19 cellular contexts compared by ENCODE assay signal in the genomic region with DNA sequence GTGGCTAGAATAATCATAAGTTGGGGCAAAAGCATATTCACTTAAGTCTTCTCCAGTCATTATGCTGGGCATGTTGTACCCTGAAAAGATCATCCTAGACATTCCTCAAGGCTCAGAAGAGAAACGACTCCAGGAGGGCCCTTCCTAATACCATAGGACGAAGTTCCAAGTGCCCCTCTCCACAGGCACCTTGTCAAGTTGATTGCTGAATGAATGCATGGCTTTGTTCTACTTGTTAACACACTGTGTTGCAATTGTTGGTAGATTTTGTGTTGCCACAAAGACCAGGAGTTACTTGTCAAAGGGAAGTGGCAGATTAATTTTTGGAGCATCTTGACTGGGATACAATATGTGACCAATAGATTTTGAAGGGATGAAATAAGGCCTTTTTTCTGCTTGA.
DNase-seq lines count a peak whose midpoint lies in the region; ATAC-seq, FAIRE-seq and TF ChIP-seq lines count a peak whose summit lies in the region.
"Had no signal": no experiment of that assay in that cellular context is flagged by ENCODE, and none has a peak within 500 bp of the region (broad histone marks: within the 10 kb centered on the region; RNA-seq: fewer than 3 reads in every experiment).

No MANE protein-coding gene starts in this region.

- no TSS peak for BruUV-seq in A673 (replicated peaks; lab: Mats Ljungman, UMichigan)

- H3K36me3 ChIP-seq in A673 (ENCODE audit: insufficient read depth, low read length, poor library complexity, severe bottlenecking) (no peaks in the 10 kb centered on the region), ectodermal cell (ENCODE audit: control insufficient read depth, insufficient read depth, low read length) (no peaks in the 10 kb centered on the region), keratinocyte (ENCODE audit: control insufficient read depth in 2 of 2, extremely low read depth in 1 of 2, insufficient read depth in 2 of 2, low read length in 2 of 2) (no peaks in the 10 kb centered on the region)
- H3K36me3 ChIP-seq: MG63, SJCRH30 had no signal

- POLR2A ChIA-PET in A673 (lab: Charles Lee; ENCODE audit: low non-redundant PET), result no interaction called here

- no peak overlapping the region for H3K4me3 ChIP-seq in A673 (ENCODE audit: low read depth, low read length, poor library complexity, severe bottlenecking)
- H3K4me3 ChIP-seq in ectodermal cell (ENCODE audit: insufficient read depth, low read depth, low read length), result no peak overlapping the region
- no peak overlapping the region for H3K4me3 ChIP-seq in keratinocyte (ENCODE audit: control insufficient read depth in 2 of 3, extremely low read depth in 1 of 3, insufficient read depth in 2 of 3, low read depth in 1 of 3, low read length in 3 of 3)
- H3K4me3 ChIP-seq: A549, MG63, SJCRH30 had no signal

- intact Hi-C loops in A673 (cut with micrococcal nuclease; ENCODE audit: unreplicated experiment), result no loop called here

- H3K27ac ChIP-seq in A673 (ENCODE audit: low read depth, low read length, poor library complexity, severe bottlenecking) (no peak overlapping the region), H9 (ENCODE audit: insufficient read length, low read depth, low read length) (no peak overlapping the region), ectodermal cell (ENCODE audit: insufficient read depth, low read depth, low read length, poor library complexity, severe bottlenecking) (peak overlapping the region; percentile 3), keratinocyte (ENCODE audit: control insufficient read depth, insufficient read depth, low read length) (no peak overlapping the region)
- H3K27ac ChIP-seq: A549, C4-2B, SJCRH30 had no signal

- peak; percentile 51 for FAIRE-seq in keratinocyte (lab: Jason Lieb, UNC)
- FAIRE-seq: A549 had no signal

- H3K9me3 Mint-ChIP-seq in H9, result peaks cover 4 to 8% of the 10 kb centered on the region in 2 experiments; a peak in 3 of 5 replicates

- H2BK12ac ChIP-seq in H9 (ENCODE audit: insufficient read length, low read depth, low read length), result no peak overlapping the region

- no peak overlapping the region for H4K91ac ChIP-seq in H9 (ENCODE audit: insufficient read length, low read depth, low read length)

- no peak overlapping the region for H3K4me3 Mint-ChIP-seq in H9

- no peak overlapping the region for H4K8ac ChIP-seq in H9 (replicated peaks; ENCODE audit: insufficient read length, low read depth, low read length)

- no peak overlapping the region for H3K23ac ChIP-seq in H9 (ENCODE audit: insufficient read length, low read depth, low read length)

- H2AK5ac ChIP-seq in H9 (ENCODE audit: insufficient read length, low read length), result no peak overlapping the region

- no peak overlapping the region for H3K9ac ChIP-seq in H9 (ENCODE audit: extremely low read depth, insufficient read length, low read length)
- H3K9ac ChIP-seq in keratinocyte (ENCODE audit: control insufficient read depth, extremely low read depth, insufficient read depth, low read length), result no peak overlapping the region

- H3K9me3 ChIP-seq in A673 (ENCODE audit: low read depth, low read length, poor library complexity, severe bottlenecking) (no peaks in the 10 kb centered on the region), H9 (ENCODE audit: control insufficient read depth, low read depth, low read length) (no peaks in the 10 kb centered on the region), ectodermal cell (ENCODE audit: control insufficient read depth, low read length) (no peaks in the 10 kb centered on the region), keratinocyte (ENCODE audit: control insufficient read depth, low read depth, low read length) (no peaks in the 10 kb centered on the region)
- H3K9me3 ChIP-seq: A549, MG63, SJCRH30 had no signal

- H3K36me3 Mint-ChIP-seq in H9 (ENCODE audit: insufficient read depth in 1 of 3, low read depth in 3 of 3), result peaks cover 0 to 2% (median 0%) of the 10 kb centered on the region in 3 experiments; a peak in 1 of 7 replicates

- H3K79me1 ChIP-seq in H9 (ENCODE audit: insufficient read depth, low read depth, low read length, poor library complexity, severe bottlenecking), result no peaks in the 10 kb centered on the region

- H4K20me1 ChIP-seq in H9 (ENCODE audit: control insufficient read depth, insufficient read depth, insufficient read length), result no peaks in the 10 kb centered on the region
- H4K20me1 ChIP-seq in keratinocyte (ENCODE audit: control insufficient read depth, extremely low read depth, insufficient read depth, low read length), result no peaks in the 10 kb centered on the region

- no peak overlapping the region for H3K14ac ChIP-seq in H9 (ENCODE audit: insufficient read depth, low read length)

- no CpG with 5 or more reads among the region's 2 CpGs for WGBS in H9 (ENCODE audit: extremely low coverage, insufficient read length, low lambda C conversion rate)
- WGBS in ectodermal cell, 2 experiments, result 0 to 2% methylated on average over 2 of the region's 2 CpGs

- no peak overlapping the region for H3K56ac ChIP-seq in H9 (ENCODE audit: insufficient read length, low read depth, low read length)

- H2BK120ac ChIP-seq in H9 (ENCODE audit: low read depth, low read length, poor library complexity, severe bottlenecking), result no peak overlapping the region

- CTCF ChIA-PET in A673 (lab: Charles Lee), result no interaction called here

- no peak overlapping the region for H3K4me2 ChIP-seq in H9 (ENCODE audit: insufficient read depth, insufficient read length, low read length)
- H3K4me2 ChIP-seq in keratinocyte (ENCODE audit: control insufficient read depth, extremely low read depth, insufficient read depth, low read depth, low read length), result no peak overlapping the region
- H3K4me2 ChIP-seq: A549 had no signal

- H3K27ac Mint-ChIP-seq in H9, result no peak overlapping the region; a peak in 2 of 7 replicates

- no peaks in the 10 kb centered on the region for H3K9me1 ChIP-seq in keratinocyte (ENCODE audit: control insufficient read depth, extremely low read depth, insufficient read depth, low read length)

- DNase-seq in A673 (ENCODE audit: low spot score) (peak; percentile 22), H9 (peak; percentile 38), keratinocyte (ENCODE audit: low read depth, low spot score) (no peak), activated gamma-delta T cell treated with Interleukin-2 at 50 U/mL for 16 hours (no peak), NCI-H1694 treated with DMSO at 0.1 percent for 48 hours (lab: John Stamatoyannopoulos, UW) (no peak)
- DNase-seq: DMS 273 treated with DMSO at 0.1 percent for 48 hours, GF-D8, HCEC 1CT, IMR-90, Karpas-422, MG63, NCI-H2107, PC-3 had no signal

- H3K79me2 ChIP-seq in H9 (ENCODE audit: insufficient read depth, low read length) (no peaks in the 10 kb centered on the region), keratinocyte (ENCODE audit: control insufficient read depth, insufficient read depth, low read length) (no peaks in the 10 kb centered on the region)

- ATAC-seq in HG02798 (IDR thresholded peaks at IDR 0.05; ENCODE audit: poor library complexity, unreplicated experiment) (no peak), GM21367 (IDR thresholded peaks at IDR 0.05; ENCODE audit: unreplicated experiment) (no peak)
- ATAC-seq: A549, PC-3 had no signal

- H3K27me3 Mint-ChIP-seq in H9 (ENCODE audit: low read depth), result peaks cover 20% of the 10 kb centered on the region

- no peak overlapping the region for H2BK20ac ChIP-seq in H9 (ENCODE audit: low read depth, low read length, poor library complexity, severe bottlenecking)

- H3K18ac ChIP-seq in H9 (ENCODE audit: insufficient read length, low read depth, low read length), result no peak overlapping the region

- H3K4ac ChIP-seq in H9 (ENCODE audit: low read depth, low read length), result no peak overlapping the region

- no peak overlapping the region for H2AFZ ChIP-seq in H9 (ENCODE audit: low read length)
- no peak overlapping the region for H2AFZ ChIP-seq in keratinocyte (ENCODE audit: control insufficient read depth, low read length)

- H2BK5ac ChIP-seq in H9 (ENCODE audit: insufficient read length, low read length), result no peak overlapping the region

- TF ChIP-seq CTCF in A673 (conservative IDR thresholded peaks at IDR 0.05; ENCODE audit: low read depth, low read length), result no peak
- TF ChIP-seq CTCF in H9 (conservative IDR thresholded peaks at IDR 0.05), result no peak
- TF ChIP-seq CTCF in keratinocyte (optimal IDR thresholded peaks at IDR 0.05 in 1 of 3, IDR thresholded peaks at IDR 0.05 in 1 of 3, conservative IDR thresholded peaks at IDR 0.05 in 1 of 3; ENCODE audit: extremely low read depth in 1 of 3, insufficient read depth in 2 of 3, low read length in 3 of 3), result no peak

- dilution Hi-C loops in keratinocyte (cut with MboI; ENCODE audit: extremely low pct_ligation_motif_present, low sequenced_read_pairs), result no loop called here

- H4K5ac ChIP-seq in H9 (ENCODE audit: insufficient read length, low read depth, low read length), result no peak overlapping the region

- no peak overlapping the region for H3T11ph ChIP-seq in H9 (ENCODE audit: low read length)

- no peaks in the 10 kb centered on the region for H3K23me2 ChIP-seq in H9 (ENCODE audit: insufficient read length, low read depth, low read length, poor library complexity, severe bottlenecking)

- peaks cover 13 to 16% of the 10 kb centered on the region in 2 experiments for H3K4me1 Mint-ChIP-seq in H9

- H3K27me3 ChIP-seq in A673 (replicated peaks; ENCODE audit: insufficient read depth, low read depth, low read length, poor library complexity), result no peaks in the 10 kb centered on the region
- H3K27me3 ChIP-seq in H9 (ENCODE audit: insufficient read depth, low read length), result no peaks in the 10 kb centered on the region
- H3K27me3 ChIP-seq in ectodermal cell (ENCODE audit: control insufficient read depth, insufficient read depth, low read length, poor library complexity, severe bottlenecking), result no peaks in the 10 kb centered on the region
- no peaks in the 10 kb centered on the region for H3K27me3 ChIP-seq in keratinocyte (ENCODE audit: control insufficient read depth, extremely low read depth, insufficient read depth, low read length)
- H3K27me3 ChIP-seq: MG63, SJCRH30 had no signal

- H3K4me1 ChIP-seq in A673 (ENCODE audit: insufficient read depth, low read length, poor library complexity, severe bottlenecking) (no peaks in the 10 kb centered on the region), H9 (ENCODE audit: insufficient read depth, low read length) (0 out of 2 replicates have a peak, but pooled peaks cover 2% of the 10 kb centered on the region), ectodermal cell (ENCODE audit: control insufficient read depth, insufficient read depth, low read length) (peaks cover 10% of the 10 kb centered on the region), keratinocyte (ENCODE audit: control insufficient read depth, extremely low read depth, insufficient read depth, low read length) (peaks cover 2% of the 10 kb centered on the region)
- H3K4me1 ChIP-seq: A549 had no signal

- H2BK15ac ChIP-seq in H9 (ENCODE audit: low read depth, low read length), result no peak overlapping the region

Comparison
In these comparisons a context has a peak if more than half of its experiments do, and no peak if none do; other contexts are left out.
1. DNase-seq: peak in A673 (single experiment) and H9 (single experiment); none in keratinocyte (single experiment), activated gamma-delta T cell treated with Interleukin-2 at 50 U/mL for 16 hours (single experiment) and NCI-H1694 treated with DMSO at 0.1 percent for 48 hours (single experiment).